Comparison of ENCODE assay signal across 9 cellular contexts in genomic region chrX:13721819-13722527, GRCh38. TPM values are rescaled to one million over a fixed set of nuclear protein-coding genes. Genes with fewer than 3 reads are reported as not detected.
A peak's percentile ranks its signal among the peaks of the same experiment; 100 is the strongest.
DNase-seq lines count a peak whose midpoint lies in the region; ATAC-seq and TF ChIP-seq lines count a peak whose summit lies in the region.
"Had no signal": no experiment of that assay in that cellular context is flagged by ENCODE, and none has a peak within 500 bp of the region (broad histone marks: within the 10 kb centered on the region; RNA-seq: fewer than 3 reads in every experiment).

No MANE protein-coding gene starts in this region.

- H3K4me1 ChIP-seq in SK-N-SH (ENCODE audit: control insufficient read depth in 1 of 2, insufficient read depth in 2 of 2, low read depth in 1 of 2, low read length in 1 of 2) (peaks cover 0 to 3% of the 10 kb centered on the region in 2 experiments; a peak in 1 of 4 replicates), stomach (peaks cover 8 to 43% (median 16%) of the 10 kb centered on the region in 4 donors)

- H3K9me2 ChIP-seq in SK-N-SH = no peaks in the 10 kb centered on the region

- 84% methylated on average over 7 of the region's 7 CpGs for WGBS in SK-N-SH (ENCODE audit: low lambda C conversion rate)
- WGBS in stomach, 5 donors = 21 to 51% (median 39%) methylated on average over 7 of the region's 7 CpGs

- TF ChIP-seq EP300 in SK-N-SH (IDR thresholded peaks at IDR 0.05; ENCODE audit: borderline replicate concordance in 1 of 2, low read depth in 1 of 2, low read length in 1 of 2) = no peak
- no peak for TF ChIP-seq EP300 in stomach (IDR thresholded peaks at IDR 0.05)

- H2AFZ ChIP-seq in SK-N-SH (ENCODE audit: low read depth) = no peak overlapping the region

- no peak overlapping the region for H3K4me2 ChIP-seq in SK-N-SH

- no peak overlapping the region for H3K9ac ChIP-seq in SK-N-SH

- H3K4me3 ChIP-seq in SK-N-SH (ENCODE audit: low read depth in 2 of 2, low read length in 1 of 2) (no peak overlapping the region), fibroblast of mammary gland (ENCODE audit: control insufficient read depth, low read depth, low read length) (no peak overlapping the region), stomach (no peak overlapping the region)

- POLR2A ChIA-PET in SK-N-SH (lab: Yijun Ruan, JAX) = interaction anchor here (1.0 kb wide), 1 partner anchor 12 kb away, joined by 3 read pairs; no protein-coding TSS in a partner anchor

- no peaks in the 10 kb centered on the region for H3K27me3 ChIP-seq in SK-N-SH (ENCODE audit: insufficient read depth)
- no peaks in the 10 kb centered on the region for H3K27me3 ChIP-seq in stomach

- TF ChIP-seq CTCF in SK-N-SH (IDR thresholded peaks at IDR 0.05) (no peak), fibroblast of mammary gland (conservative IDR thresholded peaks at IDR 0.05; ENCODE audit: control insufficient read depth, insufficient read depth, low read depth, low read length) (no peak), stomach (IDR thresholded peaks at IDR 0.05) (no peak)

- H4K20me1 ChIP-seq in SK-N-SH (ENCODE audit: insufficient read depth) = peaks cover 6% of the 10 kb centered on the region; the same call in 1 of the 2 replicates

- ATAC-seq in SK-N-SH treated with all-trans-retinoic acid at 6 μM for 48 hours (peak; percentile 82), GM19395 (IDR thresholded peaks at IDR 0.05; ENCODE audit: unreplicated experiment) (no peak), GM21786 (IDR thresholded peaks at IDR 0.05; ENCODE audit: unreplicated experiment) (no peak)

- no peak for TF ChIP-seq RAD21 in SK-N-SH (IDR thresholded peaks at IDR 0.05; ENCODE audit: low read length)

- H3K36me3 ChIP-seq in SK-N-SH (replicated peaks in 1 of 2; ENCODE audit: control insufficient read depth in 1 of 2, insufficient read depth in 2 of 2, low read length in 1 of 2) = peaks cover 19 to 25% of the 10 kb centered on the region in 2 experiments
- peaks cover 0 to 36% (median 15%) of the 10 kb centered on the region in 4 donors for H3K36me3 ChIP-seq in stomach

- H3K27ac ChIP-seq in SK-N-SH (ENCODE audit: low read depth in 2 of 2, low read length in 1 of 2) = no peak overlapping the region
- H3K27ac ChIP-seq in stomach = peak overlapping the region; percentile 66 to 76 (median 70)

- H3K79me2 ChIP-seq in SK-N-SH (ENCODE audit: insufficient read depth) = peaks cover 81% of the 10 kb centered on the region

- intact Hi-C loops in stomach (cut with DNase I; ENCODE audit: low total_unique reads) = no loop called here

- H3K9me3 ChIP-seq in SK-N-SH = no peaks in the 10 kb centered on the region
- H3K9me3 ChIP-seq in stomach = no peaks in the 10 kb centered on the region

- CTCF ChIA-PET in SK-N-SH (lab: Yijun Ruan, JAX) = interaction anchor here (1.0 kb wide), 1 partner anchor 310 kb away, joined by 3 read pairs; no protein-coding TSS in a partner anchor

- TF ChIP-seq POLR2A in stomach (IDR thresholded peaks at IDR 0.05) = no peak

- DNase-seq in SK-N-SH (no peak), NCI-H69 (lab: John Stamatoyannopoulos, UW) (peak; percentile 9), fibroblast of mammary gland (ENCODE audit: low read depth) (peak; percentile 62), stomach (no peak), SW 1271 (lab: John Stamatoyannopoulos, UW) (no peak)
- DNase-seq: DMS153 had no signal

- no peaks in the 10 kb centered on the region for H3F3A ChIP-seq in SK-N-SH (replicated peaks; ENCODE audit: insufficient read depth)

TF ChIP-seq in SK-N-SH treated with all-trans-retinoic acid at 6 μM for 48 hours, 23 proteins besides CTCF, POLR2A, EP300 and RAD21:
- TF ChIP-seq CREB5 (CRISPR knock-in tag; IDR thresholded peaks at IDR 0.05; ENCODE audit: low read depth) = no peak
- TF ChIP-seq ZC3H10 (CRISPR knock-in tag; IDR thresholded peaks at IDR 0.05) = no peak
- TF ChIP-seq ZNF70 (CRISPR knock-in tag; IDR thresholded peaks at IDR 0.05) = no peak
- no peak for TF ChIP-seq ISL1 (CRISPR knock-in tag; IDR thresholded peaks at IDR 0.05)
- no peak for TF ChIP-seq TCF4 (CRISPR knock-in tag; IDR thresholded peaks at IDR 0.05; ENCODE audit: borderline replicate concordance)
TF ChIP-seq in SK-N-SH treated with all-trans-retinoic acid at 6 μM for 48 hours: peak in this region for 0.

TF ChIP-seq in SK-N-SH, 30 proteins besides CTCF, POLR2A, EP300 and RAD21:
- no peak for TF ChIP-seq NFIC (IDR thresholded peaks at IDR 0.05; ENCODE audit: borderline replicate concordance)
- no peak for TF ChIP-seq PBX3 (IDR thresholded peaks at IDR 0.05)
- no peak for TF ChIP-seq ZBTB33 (IDR thresholded peaks at IDR 0.05; ENCODE audit: borderline replicate concordance, low read depth)
- TF ChIP-seq ELF1 (IDR thresholded peaks at IDR 0.05) = no peak
- no peak for TF ChIP-seq RCOR1 (IDR thresholded peaks at IDR 0.05; ENCODE audit: low read length)
- TF ChIP-seq YY1 (IDR thresholded peaks at IDR 0.05; ENCODE audit: low read depth) = no peak
- TF ChIP-seq USF2 (IDR thresholded peaks at IDR 0.05; ENCODE audit: borderline replicate concordance, low read depth, low read length) = no peak
- TF ChIP-seq GABPA (IDR thresholded peaks at IDR 0.05; ENCODE audit: low read depth) = no peak
- no peak for TF ChIP-seq FOSL2 (IDR thresholded peaks at IDR 0.05; ENCODE audit: borderline replicate concordance, low read depth)
- TF ChIP-seq MAX (IDR thresholded peaks at IDR 0.05; ENCODE audit: low read depth) = no peak
- no peak for TF ChIP-seq EZH2phosphoT487 (IDR thresholded peaks at IDR 0.05; ENCODE audit: borderline replicate concordance, low read depth)
- no peak for TF ChIP-seq MXI1 (IDR thresholded peaks at IDR 0.05; ENCODE audit: low read depth, low read length)
TF ChIP-seq in SK-N-SH: peak in this region for 0.

RNA-seq across cellular contexts. Expression of gene TRAPPC2, which starts 12.4 kb away (rescaled TPM):
- 10.4 and 12.5 TPM in 2 replicates for polyA plus RNA-seq in SK-N-SH (2012; rRNA removed)
- 11.0 and 12.0 TPM in 2 replicates for polyA plus RNA-seq in SK-N-SH (2012; cell fraction: cytosol; rRNA removed)
- 14.3 and 22.0 TPM in 2 replicates for polyA plus RNA-seq in SK-N-SH (2012; cell fraction: nucleus; rRNA removed)
- total RNA-seq in stomach = 10 to 100 TPM in 4 of 5 donors, 1 to 10 TPM in 1; 9.0 to 37.9 (median 16.5) TPM
- polyA plus RNA-seq in stomach = 10 to 100 TPM in 1 of 3 donors, 1 to 10 TPM in 2; 5.7 to 12.5 (median 7.3) TPM

RNA-seq across cellular contexts. Expression of gene OFD1, which starts 12.6 kb away (rescaled TPM):
- polyA plus RNA-seq in SK-N-SH (2012; rRNA removed) (13.4 and 16.5 TPM in 2 replicates), stomach (10 to 100 TPM; 46.3 to 53.1 (median 49.8) TPM)
- polyA plus RNA-seq in SK-N-SH (2012; cell fraction: cytosol; rRNA removed) = 8.3 and 9.3 TPM in 2 replicates
- polyA plus RNA-seq in SK-N-SH (2012; cell fraction: nucleus; rRNA removed) = 71.4 and 113 TPM in 2 replicates
- 100 to 1,000 TPM in 1 of 5 donors, 10 to 100 TPM in 4; 15.6 to 144 (median 49.2) TPM for total RNA-seq in stomach

RNA-seq across cellular contexts. Expression of gene RAB9A, which starts 33.0 kb away (rescaled TPM):
- polyA plus RNA-seq in SK-N-SH (2012; rRNA removed) = 15.3 and 16.6 TPM in 2 replicates
- polyA plus RNA-seq in SK-N-SH (2012; cell fraction: cytosol; rRNA removed) = 19.6 and 29.5 TPM in 2 replicates
- polyA plus RNA-seq in SK-N-SH (2012; cell fraction: nucleus; rRNA removed) = 3.9 and 11.4 TPM in 2 replicates
- 10 to 100 TPM in 3 of 5 donors, 1 to 10 TPM in 2; 2.6 to 55.1 (median 10.4) TPM for total RNA-seq in stomach
- polyA plus RNA-seq in stomach = 10 to 100 TPM; 12.4 to 33.6 (median 26.6) TPM

Comparison
In these comparisons a context has a peak if more than half of its experiments do, and no peak if none do; other contexts are left out.
1. DNase-seq: peak in NCI-H69 (single experiment) and fibroblast of mammary gland (single experiment); none in SK-N-SH (single experiment), stomach (single experiment) and SW 1271 (0 of 2).
2. H3K27ac ChIP-seq: peak in stomach (5 of 5); none in SK-N-SH (0 of 2).